In the genomic region with DNA sequence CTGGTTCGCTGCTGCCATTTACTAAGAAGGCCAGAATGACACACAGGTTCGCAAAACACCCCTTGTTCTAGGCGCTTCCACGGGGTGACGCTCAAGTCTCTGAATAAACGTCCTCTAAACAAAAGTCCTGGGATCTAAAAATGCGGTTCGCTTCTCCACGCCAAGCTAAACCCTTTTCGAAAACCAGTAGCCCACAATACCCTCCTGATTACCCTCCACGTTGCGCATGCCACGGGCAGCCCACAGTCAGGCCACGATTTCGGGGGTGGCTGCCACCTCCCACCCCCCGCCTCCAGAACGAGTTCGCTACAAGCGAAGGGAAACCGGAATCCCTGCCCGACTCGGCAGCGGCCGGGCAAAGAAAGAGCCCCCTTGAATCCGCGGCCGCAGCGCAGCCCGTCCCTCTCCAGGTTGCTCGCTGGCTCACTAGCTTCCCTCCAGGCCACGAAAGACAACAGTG, we compare ENCODE assay signal across 8 cellular contexts. TPM values are rescaled to one million over a fixed set of nuclear protein-coding genes. Genes with fewer than 3 reads are reported as not detected.
DNase-seq lines count a peak whose midpoint lies in the region; ATAC-seq and TF ChIP-seq lines count a peak whose summit lies in the region.

No MANE protein-coding gene starts in this region.

- peak; percentile 16 to 29 for ATAC-seq in activated T-cell treated with anti-CD3 and anti-CD28 coated beads, Interleukin-2, amount 50 U/mL, for 4 hours

- no peak for TF ChIP-seq CTCF in GM12865 (IDR thresholded peaks at IDR 0.05; ENCODE audit: insufficient read depth, low read depth, low read length, missing control alignments)
- TF ChIP-seq CTCF in fibroblast of lung (conservative IDR thresholded peaks at IDR 0.05 in 1 of 2, IDR thresholded peaks at IDR 0.05 in 1 of 2; ENCODE audit: low read depth in 1 of 2, low read length in 2 of 2): peak; percentile 17 to 18
- TF ChIP-seq CTCF in neural crest cell (conservative IDR thresholded peaks at IDR 0.05): no peak
- TF ChIP-seq CTCF in type B pancreatic cell (conservative IDR thresholded peaks at IDR 0.05): no peak

- peaks cover 4% of the 10 kb centered on the region for H4K20me1 ChIP-seq in fibroblast of lung (ENCODE audit: control insufficient read depth, extremely low read depth, insufficient read depth, low read length)

- no peak overlapping the region for H2AFZ ChIP-seq in fibroblast of lung (ENCODE audit: low read length)

- peak overlapping the region; percentile 87 for H3K27ac ChIP-seq in fibroblast of lung (ENCODE audit: insufficient read depth, low read length)

- H3K9me3 Mint-ChIP-seq in activated T-cell treated with anti-CD3 and anti-CD28 coated beads, Interleukin-2, amount 50 U/mL, for 4 hours: no peaks in the 10 kb centered on the region
- H3K9me3 Mint-ChIP-seq in neural crest cell (peaks cover 3% of the 10 kb centered on the region), type B pancreatic cell (no peaks in the 10 kb centered on the region)

- H3K4me3 ChIP-seq in GM12865 (ENCODE audit: low read depth, low read length) (peak overlapping the region; percentile 86), HAP-1 (peak overlapping the region; percentile 96), fibroblast of lung (replicated peaks in 1 of 4; ENCODE audit: control extremely low read depth in 1 of 4, insufficient read depth in 1 of 4, low read depth in 3 of 4, low read length in 4 of 4) (peak overlapping the region; percentile 68 to 95 (median 80))

- H3K4me2 ChIP-seq in fibroblast of lung (ENCODE audit: extremely low read depth, insufficient read depth, low read length): peak overlapping the region; percentile 27

- peak overlapping the region; percentile 88 for H3K9ac ChIP-seq in fibroblast of lung (ENCODE audit: insufficient read depth, low read length)

- peaks cover 33% of the 10 kb centered on the region for H3K4me1 ChIP-seq in HAP-1
- no peaks in the 10 kb centered on the region for H3K4me1 ChIP-seq in fibroblast of lung (ENCODE audit: control insufficient read depth, extremely low read depth, insufficient read depth, low read length)

- peaks cover 11% of the 10 kb centered on the region for H3K4me1 Mint-ChIP-seq in activated T-cell treated with anti-CD3 and anti-CD28 coated beads, Interleukin-2, amount 50 U/mL, for 4 hours (ENCODE audit: low read depth)
- H3K4me1 Mint-ChIP-seq in neural crest cell (peaks cover 33% of the 10 kb centered on the region), type B pancreatic cell (ENCODE audit: unreplicated experiment) (no peaks in the 10 kb centered on the region)

- in situ Hi-C loops in HAP-1 (cut with MboI; ENCODE audit: low sequenced_read_pairs): loop anchor here (5.0 to 25.0 kb wide), 2 partner anchors 81 to 346 kb away; a partner anchor contains a TSS

- DNase-seq in GM12865 (ENCODE audit: low read depth) (peak; percentile 58), HAP-1 (ENCODE audit: low spot score in 2 of 2) (no peak), NCI-H1694 treated with DMSO at 0.1 percent for 48 hours (lab: John Stamatoyannopoulos, UW) (peak; percentile 9), fibroblast of lung (ENCODE audit: low read depth in 2 of 2) (peak; percentile 17 to 47), neural crest cell (ENCODE audit: low read depth, low spot score) (peak; percentile 1), type B pancreatic cell (ENCODE audit: extremely low spot score, unreplicated experiment) (no peak), NCI-H226 (no peak)
- peak; percentile 25 for DNase-seq in activated T-cell treated with anti-CD3 and anti-CD28 coated beads, Interleukin-2, amount 50 U/mL, for 4 hours

- H3K27ac Mint-ChIP-seq in neural crest cell (ENCODE audit: unreplicated experiment) (peak overlapping the region; percentile 100), type B pancreatic cell (peak overlapping the region; percentile 96)

- peaks cover 18% of the 10 kb centered on the region for H3K36me3 Mint-ChIP-seq in activated T-cell treated with anti-CD3 and anti-CD28 coated beads, Interleukin-2, amount 50 U/mL, for 4 hours (ENCODE audit: insufficient read depth)
- H3K36me3 Mint-ChIP-seq in neural crest cell (ENCODE audit: low read depth) (peaks cover 19% of the 10 kb centered on the region), type B pancreatic cell (peaks cover 13% of the 10 kb centered on the region)

- no peaks in the 10 kb centered on the region for H3K27me3 Mint-ChIP-seq in activated T-cell treated with anti-CD3 and anti-CD28 coated beads, Interleukin-2, amount 50 U/mL, for 4 hours (ENCODE audit: low read depth)
- H3K27me3 Mint-ChIP-seq in neural crest cell (ENCODE audit: low read depth): no peaks in the 10 kb centered on the region
- no peaks in the 10 kb centered on the region for H3K27me3 Mint-ChIP-seq in type B pancreatic cell

- H3K79me2 ChIP-seq in fibroblast of lung (ENCODE audit: control insufficient read depth, insufficient read depth, low read length): peaks cover 43% of the 10 kb centered on the region

- peak overlapping the region; percentile 95 for H3K4me3 Mint-ChIP-seq in activated T-cell treated with anti-CD3 and anti-CD28 coated beads, Interleukin-2, amount 50 U/mL, for 4 hours
- H3K4me3 Mint-ChIP-seq in neural crest cell (peak overlapping the region; percentile 98), type B pancreatic cell (peak overlapping the region; percentile 95)

- H3K36me3 ChIP-seq in HAP-1 (replicated peaks) (peaks cover 53% of the 10 kb centered on the region), fibroblast of lung (ENCODE audit: control insufficient read depth, insufficient read depth, low read length) (peaks cover 1% of the 10 kb centered on the region)

- H3K27me3 ChIP-seq in HAP-1 (ENCODE audit: low read depth): no peaks in the 10 kb centered on the region
- H3K27me3 ChIP-seq in fibroblast of lung (ENCODE audit: control insufficient read depth, insufficient read depth, low read length): no peaks in the 10 kb centered on the region

- no peaks in the 10 kb centered on the region; the same call in 1 of the 2 replicates for H3K9me3 ChIP-seq in HAP-1
- no peaks in the 10 kb centered on the region for H3K9me3 ChIP-seq in fibroblast of lung (ENCODE audit: control insufficient read depth, insufficient read depth, low read depth, low read length)

RNA-seq across cellular contexts. Expression of a gene that starts 0.4 kb away (rescaled TPM):
- 1,000 to 10,000 TPM; 2,097 to 2,146 (median 2,130) TPM for total RNA-seq in activated T-cell treated with anti-CD3 and anti-CD28 coated beads, Interleukin-2, amount 50 U/mL, for 4 hours
- total RNA-seq in fibroblast of lung (2,034 and 3,576 TPM in 2 replicates), neural crest cell (2,047 and 2,088 TPM in 2 replicates), type B pancreatic cell (ENCODE audit: low replicate concordance) (2,402 and 2,468 TPM in 2 replicates)
- 2,665 and 3,799 TPM in 2 replicates for polyA plus RNA-seq in fibroblast of lung
- 2,875 and 3,814 TPM in 2 replicates for polyA plus RNA-seq in fibroblast of lung (2012)
- polyA minus RNA-seq in fibroblast of lung (ENCODE audit: low replicate concordance): 7.5 and 33.7 TPM in 2 replicates

RNA-seq across cellular contexts. Expression of a gene that starts 32.6 kb away (rescaled TPM):
- under 1 TPM in 2 of 3 donors, not detected in 1; 0.14 to 0.18 TPM for total RNA-seq in activated T-cell treated with anti-CD3 and anti-CD28 coated beads, Interleukin-2, amount 50 U/mL, for 4 hours
- total RNA-seq in fibroblast of lung: 0.26 and 0.83 TPM in 2 replicates
- 0.10 and 0.15 TPM in 2 replicates for polyA plus RNA-seq in fibroblast of lung
- polyA plus RNA-seq in fibroblast of lung (2012): 0.16 and 0.27 TPM in 2 replicates
- not detected in 2 replicates for polyA minus RNA-seq in fibroblast of lung (ENCODE audit: low replicate concordance)
- total RNA-seq in neural crest cell: 0.32 and 0.40 TPM in 2 replicates
- total RNA-seq in type B pancreatic cell (ENCODE audit: low replicate concordance): 0.63 TPM in 1 of 2 replicates, not detected in the other

Comparison
In these comparisons a context has a peak if more than half of its experiments do, and no peak if none do; other contexts are left out.
1. DNase-seq: peak in GM12865 (single experiment), NCI-H1694 treated with DMSO at 0.1 percent for 48 hours (single experiment), activated T-cell treated with anti-CD3 and anti-CD28 coated beads, Interleukin-2, amount 50 U/mL, for 4 hours (single experiment), fibroblast of lung (2 of 2) and neural crest cell (single experiment); none in HAP-1 (0 of 2), type B pancreatic cell (single experiment) and NCI-H226 (single experiment).
2. CTCF ChIP-seq: peak in fibroblast of lung (2 of 2); none in GM12865 (single experiment), neural crest cell (single experiment) and type B pancreatic cell (single experiment).
3. Peak in every context shown above with its lines, with median percentiles within 50 percentile points of each other: H3K4me3 ChIP-seq and H3K4me3 Mint-ChIP-seq.